18 cellular contexts compared by ENCODE assay signal in the genomic region with DNA sequence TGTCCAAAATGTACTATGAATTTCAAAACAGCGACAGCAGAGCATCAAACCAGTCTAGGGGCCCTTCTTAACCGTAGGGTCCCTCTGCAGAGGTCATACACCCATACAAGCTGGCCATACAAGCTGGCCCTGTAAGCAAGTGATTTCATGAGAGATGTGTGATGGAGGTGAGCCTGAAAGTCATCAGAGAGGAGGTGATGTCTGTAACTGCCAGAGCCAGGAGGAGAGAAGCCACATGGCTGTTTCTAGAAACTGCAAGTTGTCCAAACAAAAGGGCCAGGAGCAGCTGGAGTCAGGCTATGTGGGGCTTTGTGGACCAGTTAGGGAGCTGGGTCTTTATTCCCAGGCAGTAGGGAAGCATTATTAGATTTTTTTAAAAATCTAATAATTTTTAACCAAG. TPM values are rescaled to one million over a fixed set of nuclear protein-coding genes. Genes with fewer than 3 reads are reported as not detected.
"Had no signal": no experiment of that assay in that cellular context is flagged by ENCODE, and none has a peak within 500 bp of the region (broad histone marks: within the 10 kb centered on the region; RNA-seq: fewer than 3 reads in every experiment).

No MANE protein-coding gene starts in this region.

- ATAC-seq: activated CD8-positive, alpha-beta T cell treated with anti-CD3 and anti-CD28 coated beads for 36 hours; gastrocnemius medialis; heart left ventricle; left lobe of liver had no signal

- H3K27ac ChIP-seq: brain microvascular endothelial cell, coronary artery, gastrocnemius medialis, heart left ventricle, skin epidermis, tibial nerve had no signal

- H3K36me3 ChIP-seq: brain microvascular endothelial cell, gastrocnemius medialis, heart left ventricle, tibial nerve had no signal

- H3K27me3 ChIP-seq: brain microvascular endothelial cell, gastrocnemius medialis had no signal

- DNase-seq: activated CD4-positive, alpha-beta T cell treated with anti-CD3 and anti-CD28 coated beads, Interleukin-2, amount 10 ng/mL, durations not matched to agents 24 days and 14 days; activated CD4-positive, CD25-positive, alpha-beta regulatory T cell; activated CD8-positive, alpha-beta T cell treated with anti-CD3 and anti-CD28 coated beads for 36 hours; activated naive CD4-positive, alpha-beta T cell treated with Interleukin-2 at 50 U/mL for 16 hours; activated T-cell treated with anti-CD3 and anti-CD28 coated beads, Interleukin-2, amount 50 U/mL, for 1 hour; brain microvascular endothelial cell; gastrocnemius medialis; heart left ventricle; kidney; midbrain had no signal

- H3K27me3 Mint-ChIP-seq: activated CD8-positive, alpha-beta T cell treated with anti-CD3 and anti-CD28 coated beads for 36 hours; central memory CD8-positive, alpha-beta T cell; progenitor cell of endocrine pancreas; stimulated activated naive CD8-positive, alpha-beta T cell treated with anti-CD3 and anti-CD28 coated beads, Interleukin-15, Interleukin-2, amounts not matched to agents 100 ng/mL and 50 ng/mL, for 24 hours had no signal

- H3K9me3 ChIP-seq: gastrocnemius medialis, heart left ventricle, tibial nerve had no signal

- H3K4me3 ChIP-seq: coronary artery, gastrocnemius medialis, heart left ventricle, skin epidermis, tibial nerve had no signal

- H3K9me3 Mint-ChIP-seq: activated CD4-positive, alpha-beta T cell treated with anti-CD3 and anti-CD28 coated beads, Interleukin-2, amount 10 ng/mL, durations not matched to agents 24 days and 14 days; activated CD8-positive, alpha-beta T cell treated with anti-CD3 and anti-CD28 coated beads for 36 hours; activated T-helper 2 cell treated with anti-CD3 and anti-CD28 coated beads, Interferon-gamma antibody, Interleukin-2, Interleukin-4, amounts not matched to agents 10 μg/mL and 5 μg/mL and 100 μg/mL, durations not matched to agents 14 hours and 24 hours and 36 hours; central memory CD8-positive, alpha-beta T cell; stimulated activated naive CD8-positive, alpha-beta T cell treated with anti-CD3 and anti-CD28 coated beads, Interleukin-15, Interleukin-2, amounts not matched to agents 100 ng/mL and 50 ng/mL, for 24 hours had no signal

- H3K27ac Mint-ChIP-seq: activated CD4-positive, alpha-beta T cell treated with anti-CD3 and anti-CD28 coated beads, Interleukin-2, amount 10 ng/mL, durations not matched to agents 24 days and 14 days; activated CD8-positive, alpha-beta T cell treated with anti-CD3 and anti-CD28 coated beads for 36 hours; activated T-helper 2 cell treated with anti-CD3 and anti-CD28 coated beads, Interferon-gamma antibody, Interleukin-2, Interleukin-4, amounts not matched to agents 10 μg/mL and 5 μg/mL and 100 μg/mL, durations not matched to agents 14 hours and 24 hours and 36 hours; progenitor cell of endocrine pancreas; stimulated activated naive CD8-positive, alpha-beta T cell treated with anti-CD3 and anti-CD28 coated beads, Interleukin-15, Interleukin-2, amounts not matched to agents 100 ng/mL and 50 ng/mL, for 24 hours had no signal

- H3K4me3 Mint-ChIP-seq: activated CD4-positive, alpha-beta T cell treated with anti-CD3 and anti-CD28 coated beads, Interleukin-2, amount 10 ng/mL, durations not matched to agents 24 days and 14 days; activated CD8-positive, alpha-beta T cell treated with anti-CD3 and anti-CD28 coated beads for 36 hours; central memory CD8-positive, alpha-beta T cell; stimulated activated naive CD8-positive, alpha-beta T cell treated with anti-CD3 and anti-CD28 coated beads, Interleukin-15, Interleukin-2, amounts not matched to agents 100 ng/mL and 50 ng/mL, for 24 hours had no signal

RNA-seq across cellular contexts. Expression of gene SERINC2, which starts 14.8 kb away (rescaled TPM):
- total RNA-seq: activated CD4-positive, alpha-beta T cell treated with anti-CD3 and anti-CD28 coated beads, Interleukin-2, amount 10 ng/mL, durations not matched to agents 24 days and 14 days had no signal

RNA-seq across cellular contexts. Expression of gene FABP3, which starts 25.4 kb away (rescaled TPM):
- total RNA-seq: activated CD4-positive, alpha-beta T cell treated with anti-CD3 and anti-CD28 coated beads, Interleukin-2, amount 10 ng/mL, durations not matched to agents 24 days and 14 days; activated T-helper 2 cell treated with anti-CD3 and anti-CD28 coated beads, Interferon-gamma antibody, Interleukin-2, Interleukin-4, amounts not matched to agents 10 μg/mL and 5 μg/mL and 100 μg/mL, durations not matched to agents 14 hours and 24 hours and 36 hours had no signal
